In genomic region chr7:117834983-117835664, GRCh38 we compare ENCODE assay signal across 11 cellular contexts. TPM values are rescaled to one million over a fixed set of nuclear protein-coding genes. Genes with fewer than 3 reads are reported as not detected.
A peak's percentile ranks its signal among the peaks of the same experiment; 100 is the strongest.
DNase-seq lines count a peak whose midpoint lies in the region; ATAC-seq and TF ChIP-seq lines count a peak whose summit lies in the region.
"Had no signal": no experiment of that assay in that cellular context is flagged by ENCODE, and none has a peak within 500 bp of the region (broad histone marks: within the 10 kb centered on the region; RNA-seq: fewer than 3 reads in every experiment).

No MANE protein-coding gene starts in this region.

- H3K27me3 ChIP-seq in BLaER1 treated with 17β-estradiol and CSF1 and Interleukin-3, amounts not matched to agents 10 nM and 100 nM: no peaks in the 10 kb centered on the region
- H3K27me3 ChIP-seq in HUES64 (ENCODE audit: insufficient read depth, low read length): no peaks in the 10 kb centered on the region

- no peak overlapping the region for H3K9ac ChIP-seq in BLaER1 treated with 17β-estradiol and CSF1 and Interleukin-3, amounts not matched to agents 10 nM and 100 nM
- no peak overlapping the region for H3K9ac ChIP-seq in HUES64 (ENCODE audit: low read depth, low read length)

- 0 out of 22 replicates have a peak, but pooled peaks cover 0 to 5% (median 0%) of the 10 kb centered on the region in 11 experiments for H3K9me3 ChIP-seq in BLaER1 treated with 17β-estradiol and CSF1 and Interleukin-3, amounts not matched to agents 10 nM and 100 nM (replicated peaks in 1 of 11)
- H3K9me3 ChIP-seq in HUES64 (ENCODE audit: insufficient read depth, low read depth, low read length): no peaks in the 10 kb centered on the region

- no peak for TF ChIP-seq CTCF in GM10266 (IDR thresholded peaks at IDR 0.05; ENCODE audit: control insufficient read depth, insufficient read depth, low read depth, missing control alignments)

- peak overlapping the region in 2 of 11 experiments; percentile 7 to 8; a peak in 2 of 22 replicates for H3K27ac ChIP-seq in BLaER1 treated with 17β-estradiol and CSF1 and Interleukin-3, amounts not matched to agents 10 nM and 100 nM
- peak overlapping the region; percentile 53; the same call in 1 of the 2 replicates for H3K27ac ChIP-seq in HUES64 (ENCODE audit: low read depth, low read length)
- H3K27ac ChIP-seq: PC-9 had no signal

- ATAC-seq in stimulated activated effector memory CD8-positive, alpha-beta T cell treated with anti-CD3 and anti-CD28 coated beads, Interleukin-12 subunit alpha, Interleukin-12 subunit beta, amount 100 ng/mL, for 72 hours: no peak
- no peak for ATAC-seq in HG02571 (IDR thresholded peaks at IDR 0.05; ENCODE audit: unreplicated experiment)

- H3K4me1 Mint-ChIP-seq in stimulated activated effector memory CD8-positive, alpha-beta T cell treated with anti-CD3 and anti-CD28 coated beads, Interleukin-12 subunit alpha, Interleukin-12 subunit beta, amount 100 ng/mL, for 72 hours: no peaks in the 10 kb centered on the region

- H3K9me3 Mint-ChIP-seq in stimulated activated effector memory CD8-positive, alpha-beta T cell treated with anti-CD3 and anti-CD28 coated beads, Interleukin-12 subunit alpha, Interleukin-12 subunit beta, amount 100 ng/mL, for 72 hours: peaks cover 10% of the 10 kb centered on the region

- H3K4me3 ChIP-seq in BLaER1 treated with 17β-estradiol and CSF1 and Interleukin-3, amounts not matched to agents 10 nM and 100 nM: no peak overlapping the region
- H3K4me3 ChIP-seq in HUES64 (ENCODE audit: low read length): no peak overlapping the region
- H3K4me3 ChIP-seq: PC-9 had no signal

- H3K4me1 ChIP-seq in BLaER1 treated with 17β-estradiol and CSF1 and Interleukin-3, amounts not matched to agents 10 nM and 100 nM: peaks cover 6 to 36% (median 11%) of the 10 kb centered on the region in 10 experiments; a peak in 17 of 20 replicates
- H3K4me1 ChIP-seq in HUES64 (ENCODE audit: insufficient read depth, low read length): peaks cover 18% of the 10 kb centered on the region

- no peaks in the 10 kb centered on the region for H3K36me3 Mint-ChIP-seq in stimulated activated effector memory CD8-positive, alpha-beta T cell treated with anti-CD3 and anti-CD28 coated beads, Interleukin-12 subunit alpha, Interleukin-12 subunit beta, amount 100 ng/mL, for 72 hours

- no peaks in the 10 kb centered on the region for H3K36me3 ChIP-seq in BLaER1 treated with 17β-estradiol and CSF1 and Interleukin-3, amounts not matched to agents 10 nM and 100 nM
- H3K36me3 ChIP-seq in HUES64 (ENCODE audit: insufficient read depth, low read length): no peaks in the 10 kb centered on the region

- 76% methylated on average over 4 of the region's 4 CpGs for WGBS in HUES64

- no peaks in the 10 kb centered on the region for H4K20me1 ChIP-seq in BLaER1 treated with 17β-estradiol and CSF1 and Interleukin-3, amounts not matched to agents 10 nM and 100 nM

- DNase-seq in NCI-H345 treated with DMSO at 0.1 percent for 48 hours (lab: John Stamatoyannopoulos, UW; ENCODE audit: unreplicated experiment) (peak; percentile 83), fibroblast of peridontal ligament (ENCODE audit: extremely low read depth) (peak; percentile 47), SHP77 (lab: John Stamatoyannopoulos, UW) (no peak), GM10266 (ENCODE audit: extremely low spot score) (no peak)
- no peak for DNase-seq in stimulated activated effector memory CD8-positive, alpha-beta T cell treated with anti-CD3 and anti-CD28 coated beads, Interleukin-12 subunit alpha, Interleukin-12 subunit beta, amount 100 ng/mL, for 72 hours (ENCODE audit: low spot score in 2 of 2)
- DNase-seq: effector memory CD4-positive, alpha-beta T cell; GOT3; PC-9 had no signal

- no peak overlapping the region for H3K4me3 Mint-ChIP-seq in stimulated activated effector memory CD8-positive, alpha-beta T cell treated with anti-CD3 and anti-CD28 coated beads, Interleukin-12 subunit alpha, Interleukin-12 subunit beta, amount 100 ng/mL, for 72 hours

- no peak overlapping the region for H3K27ac Mint-ChIP-seq in stimulated activated effector memory CD8-positive, alpha-beta T cell treated with anti-CD3 and anti-CD28 coated beads, Interleukin-12 subunit alpha, Interleukin-12 subunit beta, amount 100 ng/mL, for 72 hours

- peak overlapping the region in 6 of 11 experiments; percentile 9 to 38 (median 14); a peak in 7 of 22 replicates for H3K4me2 ChIP-seq in BLaER1 treated with 17β-estradiol and CSF1 and Interleukin-3, amounts not matched to agents 10 nM and 100 nM
- H3K4me2 ChIP-seq: PC-9 had no signal

RNA-seq across cellular contexts. Expression of gene CTTNBP2, which starts 38.1 kb away (rescaled TPM):
- polyA plus RNA-seq in HUES64 (2013, experiment 1 of 2): 9.9 TPM
- 10.6 TPM for polyA plus RNA-seq in HUES64 (2013, experiment 2 of 2)

Comparison
In these comparisons a context has a peak if more than half of its experiments do, and no peak if none do; other contexts are left out.
1. DNase-seq: peak in NCI-H345 treated with DMSO at 0.1 percent for 48 hours (single experiment) and fibroblast of peridontal ligament (single experiment); none in SHP77 (0 of 2), stimulated activated effector memory CD8-positive, alpha-beta T cell treated with anti-CD3 and anti-CD28 coated beads, Interleukin-12 subunit alpha, Interleukin-12 subunit beta, amount 100 ng/mL, for 72 hours (0 of 2) and GM10266 (single experiment).